In genomic region chr5:160281275-160281674, GRCh38 we compare ENCODE assay signal across 15 cellular contexts. TPM values are rescaled to one million over a fixed set of nuclear protein-coding genes. Genes with fewer than 3 reads are reported as not detected.
DNase-seq lines count a peak whose midpoint lies in the region; ATAC-seq and TF ChIP-seq lines count a peak whose summit lies in the region.
"Had no signal": no experiment of that assay in that cellular context is flagged by ENCODE, and none has a peak within 500 bp of the region (broad histone marks: within the 10 kb centered on the region; RNA-seq: fewer than 3 reads in every experiment).

No MANE protein-coding gene starts in this region.

- H3K27ac ChIP-seq in transverse colon = peak overlapping the region; percentile 65 to 83 (median 75)

- POLR2A ChIA-PET in WTC11 (lab: Charles Lee) = no interaction called here

- DNase-seq in WTC11 (ENCODE audit: low spot score) (no peak), endothelial cell (ENCODE audit: low spot score) (no peak), mucosa of descending colon (no peak), transverse colon (no peak), retina (no peak), RKO (ENCODE audit: low spot score) (no peak), HK-2 (ENCODE audit: unreplicated experiment) (no peak)
- DNase-seq: Calu3; CD4-positive, alpha-beta memory T cell; COR-L47; DMS53; DMS79 treated with DMSO at 0.1 percent for 48 hours; GF-D8; GOT3; HCEC 1CT had no signal

- 20 to 49% methylated on average over 2 of the region's 2 CpGs for WGBS in transverse colon (ENCODE audit: low coverage in 1 of 2), 2 donors

- H3K9me3 Mint-ChIP-seq in WTC11 (no peaks in the 10 kb centered on the region), endothelial cell (ENCODE audit: unreplicated experiment) (no peaks in the 10 kb centered on the region)
- H3K9me3 Mint-ChIP-seq: CD4-positive, alpha-beta memory T cell had no signal

- intact Hi-C loops in mucosa of descending colon (cut with DNase I, micrococcal nuclease) (no loop called here), transverse colon (cut with DNase I; ENCODE audit: low total_unique reads) (no loop called here)

- TF ChIP-seq CTCF in WTC11 (IDR thresholded peaks at IDR 0.05) = no peak
- no peak for TF ChIP-seq CTCF in endothelial cell (IDR thresholded peaks at IDR 0.05; ENCODE audit: unreplicated experiment)
- TF ChIP-seq CTCF in mucosa of descending colon (IDR thresholded peaks at IDR 0.05) = no peak
- TF ChIP-seq CTCF in transverse colon (IDR thresholded peaks at IDR 0.05) = no peak

- H3K9me3 ChIP-seq in mucosa of descending colon (no peaks in the 10 kb centered on the region), transverse colon (no peaks in the 10 kb centered on the region)

- H3K36me3 ChIP-seq in mucosa of descending colon (ENCODE audit: low read depth) (no peaks in the 10 kb centered on the region), transverse colon (no peaks in the 10 kb centered on the region)

- TF ChIP-seq POLR2A in transverse colon (IDR thresholded peaks at IDR 0.05) = no peak

- H3K36me3 Mint-ChIP-seq in WTC11 = peaks cover 43% of the 10 kb centered on the region
- peaks cover 34% of the 10 kb centered on the region for H3K36me3 Mint-ChIP-seq in endothelial cell (ENCODE audit: low read depth, unreplicated experiment)
- H3K36me3 Mint-ChIP-seq: CD4-positive, alpha-beta memory T cell had no signal

- H3K4me3 ChIP-seq in mucosa of descending colon = no peak overlapping the region
- no peak overlapping the region for H3K4me3 ChIP-seq in transverse colon

- CTCF ChIA-PET in WTC11 (lab: Charles Lee) = interaction anchor here (0.9 to 1.6 kb wide), 2 partner anchors 14 to 15 kb away, joined by 3 to 5 read pairs; no protein-coding TSS in a partner anchor

- H3K4me3 Mint-ChIP-seq in WTC11 (no peak overlapping the region), endothelial cell (ENCODE audit: unreplicated experiment) (no peak overlapping the region)
- H3K4me3 Mint-ChIP-seq: CD4-positive, alpha-beta memory T cell had no signal

- ATAC-seq in WTC11 = no peak
- ATAC-seq in mucosa of descending colon = peak; percentile 57

- H3K27me3 Mint-ChIP-seq in WTC11 (ENCODE audit: low read depth) = no peaks in the 10 kb centered on the region
- peaks cover under 1% of the 10 kb centered on the region for H3K27me3 Mint-ChIP-seq in endothelial cell (ENCODE audit: unreplicated experiment)

- H3K4me1 ChIP-seq in mucosa of descending colon (ENCODE audit: low read depth) = peaks cover 33% of the 10 kb centered on the region
- peaks cover 0 to 52% (median 18%) of the 10 kb centered on the region in 4 donors for H3K4me1 ChIP-seq in transverse colon

- no peak for TF ChIP-seq EP300 in transverse colon (IDR thresholded peaks at IDR 0.05; ENCODE audit: low read depth)

- H3K27me3 ChIP-seq in transverse colon = no peaks in the 10 kb centered on the region

- H3K27ac Mint-ChIP-seq in WTC11 (peak overlapping the region; percentile 74; the same call in 1 of the 2 replicates), endothelial cell (ENCODE audit: unreplicated experiment) (peak overlapping the region; percentile 70)
- H3K27ac Mint-ChIP-seq: CD4-positive, alpha-beta memory T cell had no signal

- in situ Hi-C loops in transverse colon (cut with MboI; ENCODE audit: low pct_ligation_motif_present in 1 of 4, low pct_unique_long_range_greater_than_20kb in 1 of 4, low sequenced_read_pairs in 3 of 4) = no loop called here

- H3K4me1 Mint-ChIP-seq in WTC11 = peaks cover 55% of the 10 kb centered on the region
- peaks cover 12% of the 10 kb centered on the region for H3K4me1 Mint-ChIP-seq in endothelial cell (ENCODE audit: unreplicated experiment)
- H3K4me1 Mint-ChIP-seq: CD4-positive, alpha-beta memory T cell had no signal

TF ChIP-seq in WTC11, 78 proteins besides CTCF, POLR2A, EP300 and RAD21:
- TF ChIP-seq AR (CRISPR knock-in tag; IDR thresholded peaks at IDR 0.05) (no peak), ZNF219 (CRISPR knock-in tag; IDR thresholded peaks at IDR 0.05; ENCODE audit: borderline replicate concordance) (no peak), ATF1 (CRISPR knock-in tag; IDR thresholded peaks at IDR 0.05) (no peak), FOXP1 (CRISPR knock-in tag; IDR thresholded peaks at IDR 0.05; ENCODE audit: borderline replicate concordance) (no peak), E2F5 (CRISPR knock-in tag; IDR thresholded peaks at IDR 0.05) (no peak), SP1 (CRISPR knock-in tag; conservative IDR thresholded peaks at IDR 0.05) (no peak), NR2C2 (CRISPR knock-in tag; IDR thresholded peaks at IDR 0.05) (no peak), IRF1 (CRISPR knock-in tag; IDR thresholded peaks at IDR 0.05) (no peak), SOX15 (CRISPR knock-in tag; IDR thresholded peaks at IDR 0.05) (no peak), EMX1 (CRISPR knock-in tag; IDR thresholded peaks at IDR 0.05) (no peak), ATF2 (CRISPR knock-in tag; IDR thresholded peaks at IDR 0.05; ENCODE audit: borderline replicate concordance, low read depth) (no peak), JUN (CRISPR knock-in tag; IDR thresholded peaks at IDR 0.05) (no peak), FOXK1 (CRISPR knock-in tag; IDR thresholded peaks at IDR 0.05) (no peak), PREB (CRISPR knock-in tag; IDR thresholded peaks at IDR 0.05; ENCODE audit: borderline replicate concordance) (no peak), IRF2 (CRISPR knock-in tag; IDR thresholded peaks at IDR 0.05; ENCODE audit: borderline replicate concordance, low read depth) (no peak)

RNA-seq across cellular contexts. Expression of gene CCNJL, which starts 31.1 kb away (rescaled TPM):
- total RNA-seq in WTC11 (2021) = 27.9 to 31.3 TPM (median 28.6 TPM) in 3 replicates
- 65.0 TPM for total RNA-seq in endothelial cell (ENCODE audit: unreplicated experiment)
- total RNA-seq in mucosa of descending colon = 10 to 100 TPM in 2 of 3 donors, 1 to 10 TPM in 1; 8.7 to 32.7 (median 25.0) TPM
- total RNA-seq in transverse colon = 10 to 100 TPM; 23.9 to 37.6 (median 28.3) TPM
- total RNA-seq: CD4-positive, alpha-beta memory T cell had no signal

RNA-seq across cellular contexts. Expression of gene FABP6, which starts 52.0 kb away (rescaled TPM):
- 2.3 to 4.9 TPM (median 2.9 TPM) in 3 replicates for total RNA-seq in WTC11 (2021)
- 1.2 TPM for total RNA-seq in endothelial cell (ENCODE audit: unreplicated experiment)
- not detected for total RNA-seq in mucosa of descending colon
- not detected for total RNA-seq in transverse colon
- total RNA-seq: CD4-positive, alpha-beta memory T cell had no signal
